Comparison of ENCODE assay signal across 2 cellular contexts in genomic region chr1:179038528-179039281, GRCh38.
TF ChIP-seq lines count a peak whose summit lies in the region.

No MANE protein-coding gene starts in this region.

TF ChIP-seq in HepG2, 621 proteins besides CTCF, POLR2A, EP300 and RAD21:
- TF ChIP-seq ZSCAN25 (CRISPR knock-in tag; IDR thresholded peaks at IDR 0.05) = no peak
- TF ChIP-seq ZHX1 (CRISPR knock-in tag; IDR thresholded peaks at IDR 0.05; ENCODE audit: low read depth) = no peak
- TF ChIP-seq PHB2 (IDR thresholded peaks at IDR 0.05; ENCODE audit: partially characterized antibody) = no peak
- no peak for TF ChIP-seq HMGXB4 (CRISPR knock-in tag; IDR thresholded peaks at IDR 0.05; ENCODE audit: borderline replicate concordance in 1 of 2, low read depth in 1 of 2)
- no peak for TF ChIP-seq SNAPC4 (CRISPR knock-in tag; IDR thresholded peaks at IDR 0.05)
- no peak for TF ChIP-seq ATF4 (CRISPR knock-in tag; IDR thresholded peaks at IDR 0.05)
- no peak for TF ChIP-seq ELF3 (CRISPR knock-in tag; IDR thresholded peaks at IDR 0.05)
TF ChIP-seq in HepG2: peak in this region for 0.

TF ChIP-seq in endothelial cell of umbilical vein, 7 proteins besides CTCF, POLR2A, EP300 and RAD21:
- no peak for TF ChIP-seq POLR2AphosphoS5 (IDR thresholded peaks at IDR 0.05; ENCODE audit: insufficient read depth, low read depth, low read length)
- TF ChIP-seq MYC (IDR thresholded peaks at IDR 0.05; ENCODE audit: low read depth, low read length) = no peak
- TF ChIP-seq FOS (IDR thresholded peaks at IDR 0.05; ENCODE audit: borderline replicate concordance, insufficient read depth, low read length) = no peak
- no peak for TF ChIP-seq JUN (IDR thresholded peaks at IDR 0.05; ENCODE audit: borderline replicate concordance, insufficient read depth, insufficient read length, low read depth)
- TF ChIP-seq MAX (IDR thresholded peaks at IDR 0.05; ENCODE audit: insufficient read depth, insufficient read length) = no peak
- no peak for TF ChIP-seq GATA2 (IDR thresholded peaks at IDR 0.05; ENCODE audit: insufficient read depth, insufficient read length, low read depth, low read length)
- no peak for TF ChIP-seq EZH2 (IDR thresholded peaks at IDR 0.05; ENCODE audit: borderline replicate concordance, low read depth, low read length, severe bottlenecking)
